21 cellular contexts compared by ENCODE assay signal in genomic region chr16:30757316-30757715, GRCh38.
"Had no signal": no experiment of that assay in that cellular context is flagged by ENCODE, and none has a peak within 500 bp of the region (broad histone marks: within the 10 kb centered on the region; RNA-seq: fewer than 3 reads in every experiment).

No MANE protein-coding gene starts in this region.

- H3K27me3 ChIP-seq: brain microvascular endothelial cell, esophagus squamous epithelium, heart right ventricle, tibial artery, vagina had no signal

- H3K27ac Mint-ChIP-seq: activated CD4-positive, alpha-beta memory T cell treated with anti-CD3 and anti-CD28 coated beads for 36 hours; immature natural killer cell; memory B cell; T-helper 2 cell treated with Interferon-gamma antibody and Interleukin-4, amounts not matched to agents 5 μg/mL and 100 μg/mL, for 36 hours had no signal

- H3K27me3 Mint-ChIP-seq: activated CD4-positive, alpha-beta memory T cell treated with anti-CD3 and anti-CD28 coated beads for 36 hours; memory B cell; naive B cell had no signal

- H3K4me3 ChIP-seq: esophagus squamous epithelium, heart right ventricle, mucosa of descending colon, tibial artery, vagina had no signal

- H3K9me3 Mint-ChIP-seq: activated CD4-positive, alpha-beta memory T cell treated with anti-CD3 and anti-CD28 coated beads for 36 hours; activated T-cell treated with anti-CD3 and anti-CD28 coated beads, Interleukin-2, amount 50 U/mL, for 4 hours; immature natural killer cell; memory B cell; naive B cell; T-helper 2 cell treated with Interferon-gamma antibody and Interleukin-4, amounts not matched to agents 5 μg/mL and 100 μg/mL, for 36 hours had no signal

- H3K9me3 ChIP-seq: esophagus squamous epithelium, heart right ventricle, mucosa of descending colon, tibial artery, vagina had no signal

- ATAC-seq: activated T-cell treated with anti-CD3 and anti-CD28 coated beads, Interleukin-2, amount 50 U/mL, for 4 hours; heart right ventricle; mucosa of descending colon had no signal

- H3K27ac ChIP-seq: brain microvascular endothelial cell, esophagus squamous epithelium, heart right ventricle, tibial artery, vagina had no signal

- H3K36me3 Mint-ChIP-seq: naive B cell had no signal

- H3K4me3 Mint-ChIP-seq: activated CD4-positive, alpha-beta memory T cell treated with anti-CD3 and anti-CD28 coated beads for 36 hours; activated T-cell treated with anti-CD3 and anti-CD28 coated beads, Interleukin-2, amount 50 U/mL, for 4 hours; immature natural killer cell; memory B cell; T-helper 2 cell treated with Interferon-gamma antibody and Interleukin-4, amounts not matched to agents 5 μg/mL and 100 μg/mL, for 36 hours had no signal

- DNase-seq: activated CD4-positive, alpha-beta memory T cell treated with anti-CD3 and anti-CD28 coated beads for 36 hours; activated CD4-positive, alpha-beta T cell treated with anti-CD3 and anti-CD28 coated beads for 4 hours; activated effector memory CD4-positive, alpha-beta T cell treated with Interleukin-2 at 50 U/mL for 16 hours; activated naive CD4-positive, alpha-beta T cell treated with anti-CD3 and anti-CD28 coated beads, Interleukin-2, amount 50 U/mL, for 16 hours; activated T-cell treated with anti-CD3 and anti-CD28 coated beads, Interleukin-2, amount 50 U/mL, for 4 hours; brain microvascular endothelial cell; central memory CD4-positive, alpha-beta T cell; effector CD8-positive, alpha-beta T cell; esophagus squamous epithelium; heart right ventricle; immature natural killer cell; naive B cell; stimulated activated CD4-positive, alpha-beta T cell treated with anti-CD3 and anti-CD28 coated beads, Interleukin-12 subunit alpha, Interleukin-12 subunit beta, amount 100 ng/mL, for 4 hours; stimulated activated CD4-positive, alpha-beta T cell treated with anti-CD3 and anti-CD28 coated beads, Interleukin-1b, Interleukin-23, amount 100 ng/mL, for 48 hours; stimulated activated CD8-positive, alpha-beta memory T cell treated with anti-CD3 and anti-CD28 coated beads, Interleukin-4, amount 100 ng/mL, for 48 hours; stimulated activated naive CD4-positive, alpha-beta T cell; tibial artery had no signal
